Comparison of ENCODE assay signal across 18 cellular contexts in genomic region chr1:58119971-58120370, GRCh38.
DNase-seq lines count a peak whose midpoint lies in the region; ATAC-seq, FAIRE-seq and TF ChIP-seq lines count a peak whose summit lies in the region.
"Had no signal": no experiment of that assay in that cellular context is flagged by ENCODE, and none has a peak within 500 bp of the region (broad histone marks: within the 10 kb centered on the region; RNA-seq: fewer than 3 reads in every experiment).

No MANE protein-coding gene starts in this region.

- no peak for TF ChIP-seq EP300 in GM12878 (IDR thresholded peaks at IDR 0.05; ENCODE audit: borderline replicate concordance in 1 of 2, control insufficient read depth in 1 of 2, low read depth in 2 of 2, low read length in 2 of 2)

- SMC1A ChIA-PET in GM12878 (lab: Charles Lee; ENCODE audit: uncharacterized antibody, unreplicated experiment) = interaction anchor here (1.4 to 5.0 kb wide), 6 partner anchors 10 to 71 kb away, joined by 3 to 28 read pairs (median 8); no protein-coding TSS in a partner anchor

- CTCF ChIA-PET in GM12878 (lab: Yijun Ruan, JAX) = interaction anchor here (1.1 to 3.5 kb wide), 4 partner anchors 11 to 41 kb away, joined by 4 to 23 read pairs (median 6); no protein-coding TSS in a partner anchor

- ATAC-seq in GM12878 (no peak), HG03045 (IDR thresholded peaks at IDR 0.05; ENCODE audit: unreplicated experiment) (no peak)

- no peaks in the 10 kb centered on the region for H3K27me3 ChIP-seq in GM12878 (replicated peaks in 1 of 2; ENCODE audit: control insufficient read depth in 2 of 2, insufficient read depth in 2 of 2, low read length in 1 of 2)
- H3K27me3 ChIP-seq: BLaER1 treated with 17β-estradiol and CSF1 and Interleukin-3, amounts not matched to agents 10 nM and 100 nM had no signal

- no peak overlapping the region for H2AFZ ChIP-seq in GM12878 (ENCODE audit: control insufficient read depth, low read depth, low read length)

- intact Hi-C loops in GM12878 (cut with micrococcal nuclease; ENCODE audit: unreplicated experiment) = no loop called here

- no peaks in the 10 kb centered on the region for H3K36me3 ChIP-seq in GM12878 (ENCODE audit: control insufficient read depth in 2 of 2, insufficient read depth in 2 of 2, low read length in 1 of 2)
- H3K36me3 ChIP-seq: BLaER1 treated with 17β-estradiol and CSF1 and Interleukin-3, amounts not matched to agents 10 nM and 100 nM had no signal

- in situ Hi-C loops in GM12878 (cut with MboI) = no loop called here

- no peaks in the 10 kb centered on the region for H3K4me1 ChIP-seq in GM12878 (ENCODE audit: control insufficient read depth, insufficient read depth, low read length)

- 3% methylated on average over 2 of the region's 2 CpGs for WGBS in GM12878 (ENCODE audit: insufficient coverage, insufficient replicate concordance, low lambda C conversion rate, missing lambda C conversion rate)

- TF ChIP-seq POLR2A in GM12878 (IDR thresholded peaks at IDR 0.05; ENCODE audit: low read depth, low read length) = no peak

- H3K4me2 ChIP-seq in GM12878 (ENCODE audit: control insufficient read depth, insufficient read depth) = no peak overlapping the region
- H3K4me2 ChIP-seq: BLaER1 treated with 17β-estradiol and CSF1 and Interleukin-3, amounts not matched to agents 10 nM and 100 nM had no signal

- POLR2A ChIA-PET in GM12878 (lab: Charles Lee) = interaction anchor here (0.9 to 1.6 kb wide), 2 partner anchors 36 to 38 kb away, joined by 4 to 5 read pairs; no protein-coding TSS in a partner anchor

- TF ChIP-seq CTCF in GM12878 (IDR thresholded peaks at IDR 0.05 in 2 of 3, conservative IDR thresholded peaks at IDR 0.05 in 1 of 3; ENCODE audit: control insufficient read depth in 2 of 3, extremely low read depth in 1 of 3, insufficient read depth in 1 of 3, low read depth in 3 of 3, low read length in 3 of 3) = no peak

- H3K4me3 ChIP-seq in GM12878 = no peak overlapping the region
- H3K4me3 ChIP-seq: BLaER1 treated with 17β-estradiol and CSF1 and Interleukin-3, amounts not matched to agents 10 nM and 100 nM had no signal

- DNase-seq in Daoy (ENCODE audit: low read depth) = peak; percentile 28
- peak; percentile 47 for DNase-seq in M059J (ENCODE audit: low read depth)
- no peak for DNase-seq in GM12878 (ENCODE audit: low read depth, low spot score)
- DNase-seq in kidney tubule cell (ENCODE audit: low spot score) = peak; percentile 15
- no peak for DNase-seq in activated CD4-positive, alpha-beta T cell treated with anti-CD3 and anti-CD28 coated beads for 1 hour
- no peak for DNase-seq in activated naive CD4-positive, alpha-beta T cell treated with anti-CD3 and anti-CD28 coated beads, Interleukin-2, amount 50 U/mL, for 16 hours
- DNase-seq: ACHN; Calu3; CD4-positive, CD25-positive, alpha-beta regulatory T cell; DMS 273 treated with DMSO at 0.1 percent for 48 hours; DMS79; EL; HCEC 1CT; HFFc6 had no signal

- BruUV-seq in GM12878 (replicated peaks; lab: Mats Ljungman, UMichigan) = no TSS peak

- H3K9ac ChIP-seq in GM12878 (ENCODE audit: control insufficient read depth, insufficient read depth, low read length) = no peak overlapping the region
- H3K9ac ChIP-seq: BLaER1 treated with 17β-estradiol and CSF1 and Interleukin-3, amounts not matched to agents 10 nM and 100 nM had no signal

- no peaks in the 10 kb centered on the region for H4K20me1 ChIP-seq in GM12878 (ENCODE audit: control insufficient read depth, insufficient read depth)
- H4K20me1 ChIP-seq: BLaER1 treated with 17β-estradiol and CSF1 and Interleukin-3, amounts not matched to agents 10 nM and 100 nM had no signal

- no peaks in the 10 kb centered on the region for H3K79me2 ChIP-seq in GM12878 (ENCODE audit: control insufficient read depth, insufficient read depth, low read length)

- no peak for FAIRE-seq in GM12878 (lab: Jason Lieb, UNC)
- FAIRE-seq: G401.6, GM19239 had no signal

- RAD21 ChIA-PET in GM12878 (lab: Charles Lee; ENCODE audit: unreplicated experiment) = interaction anchor here (0.9 kb wide), 1 partner anchor 12 kb away, joined by 4 read pairs; no protein-coding TSS in a partner anchor

- H3K27ac ChIP-seq in GM12878 (ENCODE audit: control insufficient read depth, insufficient read depth) = no peak overlapping the region
- H3K27ac ChIP-seq: BLaER1 treated with 17β-estradiol and CSF1 and Interleukin-3, amounts not matched to agents 10 nM and 100 nM had no signal

- no peaks in the 10 kb centered on the region for H3K9me3 ChIP-seq in GM12878 (replicated peaks; ENCODE audit: control insufficient read depth, insufficient read depth, low read length)

- TF ChIP-seq RAD21 in GM12878 (IDR thresholded peaks at IDR 0.05; ENCODE audit: insufficient read depth, low read depth, low read length) = no peak

TF ChIP-seq in GM12878, 131 proteins besides CTCF, POLR2A, EP300 and RAD21:
- TF ChIP-seq SIX5 (IDR thresholded peaks at IDR 0.05; ENCODE audit: low read depth, low read length, severe bottlenecking) = no peak
- TF ChIP-seq, protein P1, sequence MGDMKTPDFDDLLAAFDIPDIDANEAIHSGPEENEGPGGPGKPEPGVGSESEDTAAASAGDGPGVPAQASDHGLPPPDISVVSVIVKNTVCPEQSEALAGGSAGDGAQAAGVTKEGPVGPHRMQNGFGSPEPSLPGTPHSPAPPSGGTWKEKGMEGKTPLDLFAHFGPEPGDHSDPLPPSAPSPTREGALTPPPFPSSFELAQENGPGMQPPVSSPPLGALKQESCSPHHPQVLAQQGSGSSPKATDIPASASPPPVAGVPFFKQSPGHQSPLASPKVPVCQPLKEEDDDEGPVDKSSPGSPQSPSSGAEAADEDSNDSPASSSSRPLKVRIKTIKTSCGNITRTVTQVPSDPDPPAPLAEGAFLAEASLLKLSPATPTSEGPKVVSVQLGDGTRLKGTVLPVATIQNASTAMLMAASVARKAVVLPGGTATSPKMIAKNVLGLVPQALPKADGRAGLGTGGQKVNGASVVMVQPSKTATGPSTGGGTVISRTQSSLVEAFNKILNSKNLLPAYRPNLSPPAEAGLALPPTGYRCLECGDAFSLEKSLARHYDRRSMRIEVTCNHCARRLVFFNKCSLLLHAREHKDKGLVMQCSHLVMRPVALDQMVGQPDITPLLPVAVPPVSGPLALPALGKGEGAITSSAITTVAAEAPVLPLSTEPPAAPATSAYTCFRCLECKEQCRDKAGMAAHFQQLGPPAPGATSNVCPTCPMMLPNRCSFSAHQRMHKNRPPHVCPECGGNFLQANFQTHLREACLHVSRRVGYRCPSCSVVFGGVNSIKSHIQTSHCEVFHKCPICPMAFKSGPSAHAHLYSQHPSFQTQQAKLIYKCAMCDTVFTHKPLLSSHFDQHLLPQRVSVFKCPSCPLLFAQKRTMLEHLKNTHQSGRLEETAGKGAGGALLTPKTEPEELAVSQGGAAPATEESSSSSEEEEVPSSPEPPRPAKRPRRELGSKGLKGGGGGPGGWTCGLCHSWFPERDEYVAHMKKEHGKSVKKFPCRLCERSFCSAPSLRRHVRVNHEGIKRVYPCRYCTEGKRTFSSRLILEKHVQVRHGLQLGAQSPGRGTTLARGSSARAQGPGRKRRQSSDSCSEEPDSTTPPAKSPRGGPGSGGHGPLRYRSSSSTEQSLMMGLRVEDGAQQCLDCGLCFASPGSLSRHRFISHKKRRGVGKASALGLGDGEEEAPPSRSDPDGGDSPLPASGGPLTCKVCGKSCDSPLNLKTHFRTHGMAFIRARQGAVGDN (IDR thresholded peaks at IDR 0.05) = no peak
- no peak for TF ChIP-seq HDAC6 (IDR thresholded peaks at IDR 0.05; ENCODE audit: unreplicated experiment)
- 0 out of 2 replicates have a peak, but pooled peaks have one; percentile 17 for TF ChIP-seq RUNX3 (IDR thresholded peaks at IDR 0.05; ENCODE audit: low read length)

Comparison
In these comparisons a context has a peak if more than half of its experiments do, and no peak if none do; other contexts are left out.
1. DNase-seq: peak in Daoy (single experiment), M059J (single experiment) and kidney tubule cell (single experiment); none in GM12878 (single experiment), activated CD4-positive, alpha-beta T cell treated with anti-CD3 and anti-CD28 coated beads for 1 hour (single experiment) and activated naive CD4-positive, alpha-beta T cell treated with anti-CD3 and anti-CD28 coated beads, Interleukin-2, amount 50 U/mL, for 16 hours (single experiment).